In the genomic region with DNA sequence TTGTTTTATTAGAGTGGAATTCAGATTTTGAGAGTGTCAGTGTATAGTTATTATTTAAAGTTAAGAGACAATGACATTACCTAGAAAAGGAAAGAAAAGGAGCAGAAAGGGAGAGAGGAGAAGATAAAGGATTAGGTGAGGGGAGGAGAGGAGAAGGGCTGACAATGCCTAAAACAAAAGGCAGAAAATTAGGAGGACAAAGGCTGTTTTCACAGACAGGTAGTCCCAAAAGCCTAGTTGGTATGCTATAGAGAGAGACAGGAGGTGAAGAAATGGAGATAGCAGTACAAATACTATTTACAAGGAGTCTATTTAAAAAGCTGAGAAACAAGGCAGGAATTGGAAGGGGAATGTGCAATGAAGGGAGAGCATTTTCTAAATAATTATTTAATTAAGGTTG, we compare ENCODE assay signal across 2 cellular contexts.
TF ChIP-seq lines count a peak whose summit lies in the region.

No MANE protein-coding gene starts in this region.

TF ChIP-seq in GM23338, 12 proteins besides CTCF, POLR2A, EP300 and RAD21:
- TF ChIP-seq, protein P1, sequence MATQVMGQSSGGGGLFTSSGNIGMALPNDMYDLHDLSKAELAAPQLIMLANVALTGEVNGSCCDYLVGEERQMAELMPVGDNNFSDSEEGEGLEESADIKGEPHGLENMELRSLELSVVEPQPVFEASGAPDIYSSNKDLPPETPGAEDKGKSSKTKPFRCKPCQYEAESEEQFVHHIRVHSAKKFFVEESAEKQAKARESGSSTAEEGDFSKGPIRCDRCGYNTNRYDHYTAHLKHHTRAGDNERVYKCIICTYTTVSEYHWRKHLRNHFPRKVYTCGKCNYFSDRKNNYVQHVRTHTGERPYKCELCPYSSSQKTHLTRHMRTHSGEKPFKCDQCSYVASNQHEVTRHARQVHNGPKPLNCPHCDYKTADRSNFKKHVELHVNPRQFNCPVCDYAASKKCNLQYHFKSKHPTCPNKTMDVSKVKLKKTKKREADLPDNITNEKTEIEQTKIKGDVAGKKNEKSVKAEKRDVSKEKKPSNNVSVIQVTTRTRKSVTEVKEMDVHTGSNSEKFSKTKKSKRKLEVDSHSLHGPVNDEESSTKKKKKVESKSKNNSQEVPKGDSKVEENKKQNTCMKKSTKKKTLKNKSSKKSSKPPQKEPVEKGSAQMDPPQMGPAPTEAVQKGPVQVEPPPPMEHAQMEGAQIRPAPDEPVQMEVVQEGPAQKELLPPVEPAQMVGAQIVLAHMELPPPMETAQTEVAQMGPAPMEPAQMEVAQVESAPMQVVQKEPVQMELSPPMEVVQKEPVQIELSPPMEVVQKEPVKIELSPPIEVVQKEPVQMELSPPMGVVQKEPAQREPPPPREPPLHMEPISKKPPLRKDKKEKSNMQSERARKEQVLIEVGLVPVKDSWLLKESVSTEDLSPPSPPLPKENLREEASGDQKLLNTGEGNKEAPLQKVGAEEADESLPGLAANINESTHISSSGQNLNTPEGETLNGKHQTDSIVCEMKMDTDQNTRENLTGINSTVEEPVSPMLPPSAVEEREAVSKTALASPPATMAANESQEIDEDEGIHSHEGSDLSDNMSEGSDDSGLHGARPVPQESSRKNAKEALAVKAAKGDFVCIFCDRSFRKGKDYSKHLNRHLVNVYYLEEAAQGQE (IDR thresholded peaks at IDR 0.05; ENCODE audit: unreplicated experiment) = no peak
- TF ChIP-seq EZH2phosphoT487 (IDR thresholded peaks at IDR 0.05; ENCODE audit: unreplicated experiment) (no peak), POLR2AphosphoS5 (IDR thresholded peaks at IDR 0.05; ENCODE audit: low read depth) (no peak), CREB1 (CRISPR knock-in tag; IDR thresholded peaks at IDR 0.05; ENCODE audit: low read depth) (no peak), EZH2 (IDR thresholded peaks at IDR 0.05; ENCODE audit: low read depth, unreplicated experiment) (no peak)
- TF ChIP-seq, protein P2, sequence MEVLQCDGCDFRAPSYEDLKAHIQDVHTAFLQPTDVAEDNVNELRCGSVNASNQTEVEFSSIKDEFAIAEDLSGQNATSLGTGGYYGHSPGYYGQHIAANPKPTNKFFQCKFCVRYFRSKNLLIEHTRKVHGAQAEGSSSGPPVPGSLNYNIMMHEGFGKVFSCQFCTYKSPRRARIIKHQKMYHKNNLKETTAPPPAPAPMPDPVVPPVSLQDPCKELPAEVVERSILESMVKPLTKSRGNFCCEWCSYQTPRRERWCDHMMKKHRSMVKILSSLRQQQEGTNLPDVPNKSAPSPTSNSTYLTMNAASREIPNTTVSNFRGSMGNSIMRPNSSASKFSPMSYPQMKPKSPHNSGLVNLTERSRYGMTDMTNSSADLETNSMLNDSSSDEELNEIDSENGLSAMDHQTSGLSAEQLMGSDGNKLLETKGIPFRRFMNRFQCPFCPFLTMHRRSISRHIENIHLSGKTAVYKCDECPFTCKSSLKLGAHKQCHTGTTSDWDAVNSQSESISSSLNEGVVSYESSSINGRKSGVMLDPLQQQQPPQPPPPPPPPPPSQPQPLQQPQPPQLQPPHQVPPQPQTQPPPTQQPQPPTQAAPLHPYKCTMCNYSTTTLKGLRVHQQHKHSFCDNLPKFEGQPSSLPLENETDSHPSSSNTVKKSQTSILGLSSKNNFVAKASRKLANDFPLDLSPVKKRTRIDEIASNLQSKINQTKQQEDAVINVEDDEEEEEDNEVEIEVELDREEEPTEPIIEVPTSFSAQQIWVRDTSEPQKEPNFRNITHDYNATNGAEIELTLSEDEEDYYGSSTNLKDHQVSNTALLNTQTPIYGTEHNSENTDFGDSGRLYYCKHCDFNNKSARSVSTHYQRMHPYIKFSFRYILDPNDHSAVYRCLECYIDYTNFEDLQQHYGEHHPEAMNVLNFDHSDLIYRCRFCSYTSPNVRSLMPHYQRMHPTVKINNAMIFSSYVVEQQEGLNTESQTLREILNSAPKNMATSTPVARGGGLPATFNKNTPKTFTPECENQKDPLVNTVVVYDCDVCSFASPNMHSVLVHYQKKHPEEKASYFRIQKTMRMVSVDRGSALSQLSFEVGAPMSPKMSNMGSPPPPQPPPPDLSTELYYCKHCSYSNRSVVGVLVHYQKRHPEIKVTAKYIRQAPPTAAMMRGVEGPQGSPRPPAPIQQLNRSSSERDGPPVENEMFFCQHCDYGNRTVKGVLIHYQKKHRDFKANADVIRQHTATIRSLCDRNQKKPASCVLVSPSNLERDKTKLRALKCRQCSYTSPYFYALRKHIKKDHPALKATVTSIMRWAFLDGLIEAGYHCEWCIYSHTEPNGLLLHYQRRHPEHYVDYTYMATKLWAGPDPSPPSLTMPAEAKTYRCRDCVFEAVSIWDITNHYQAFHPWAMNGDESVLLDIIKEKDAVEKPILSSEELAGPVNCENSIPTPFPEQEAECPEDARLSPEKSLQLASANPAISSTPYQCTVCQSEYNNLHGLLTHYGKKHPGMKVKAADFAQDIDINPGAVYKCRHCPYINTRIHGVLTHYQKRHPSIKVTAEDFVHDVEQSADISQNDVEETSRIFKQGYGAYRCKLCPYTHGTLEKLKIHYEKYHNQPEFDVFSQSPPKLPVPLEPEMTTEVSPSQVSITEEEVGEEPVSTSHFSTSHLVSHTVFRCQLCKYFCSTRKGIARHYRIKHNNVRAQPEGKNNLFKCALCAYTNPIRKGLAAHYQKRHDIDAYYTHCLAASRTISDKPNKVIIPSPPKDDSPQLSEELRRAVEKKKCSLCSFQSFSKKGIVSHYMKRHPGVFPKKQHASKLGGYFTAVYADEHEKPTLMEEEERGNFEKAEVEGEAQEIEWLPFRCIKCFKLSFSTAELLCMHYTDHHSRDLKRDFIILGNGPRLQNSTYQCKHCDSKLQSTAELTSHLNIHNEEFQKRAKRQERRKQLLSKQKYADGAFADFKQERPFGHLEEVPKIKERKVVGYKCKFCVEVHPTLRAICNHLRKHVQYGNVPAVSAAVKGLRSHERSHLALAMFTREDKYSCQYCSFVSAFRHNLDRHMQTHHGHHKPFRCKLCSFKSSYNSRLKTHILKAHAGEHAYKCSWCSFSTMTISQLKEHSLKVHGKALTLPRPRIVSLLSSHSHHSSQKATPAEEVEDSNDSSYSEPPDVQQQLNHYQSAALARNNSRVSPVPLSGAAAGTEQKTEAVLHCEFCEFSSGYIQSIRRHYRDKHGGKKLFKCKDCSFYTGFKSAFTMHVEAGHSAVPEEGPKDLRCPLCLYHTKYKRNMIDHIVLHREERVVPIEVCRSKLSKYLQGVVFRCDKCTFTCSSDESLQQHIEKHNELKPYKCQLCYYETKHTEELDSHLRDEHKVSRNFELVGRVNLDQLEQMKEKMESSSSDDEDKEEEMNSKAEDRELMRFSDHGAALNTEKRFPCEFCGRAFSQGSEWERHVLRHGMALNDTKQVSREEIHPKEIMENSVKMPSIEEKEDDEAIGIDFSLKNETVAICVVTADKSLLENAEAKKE (CRISPR knock-in tag; IDR thresholded peaks at IDR 0.05) = peak; percentile 92

TF ChIP-seq in H1, 55 proteins besides CTCF, POLR2A, EP300 and RAD21:
- TF ChIP-seq MAFK (IDR thresholded peaks at IDR 0.05; ENCODE audit: low read depth, low read length) (no peak), CHD1 (IDR thresholded peaks at IDR 0.05; ENCODE audit: low read depth, low read length) (no peak), CBX5 (IDR thresholded peaks at IDR 0.05; ENCODE audit: low read depth, low read length) (no peak), SP1 (IDR thresholded peaks at IDR 0.05; ENCODE audit: low read depth, low read length) (no peak), YY1 (IDR thresholded peaks at IDR 0.05; ENCODE audit: low read depth, low read length) (no peak), SIRT6 (IDR thresholded peaks at IDR 0.05; ENCODE audit: low read length) (no peak), CBX8 (IDR thresholded peaks at IDR 0.05; ENCODE audit: borderline replicate concordance, low read depth, low read length) (no peak)
- TF ChIP-seq, protein P3, sequence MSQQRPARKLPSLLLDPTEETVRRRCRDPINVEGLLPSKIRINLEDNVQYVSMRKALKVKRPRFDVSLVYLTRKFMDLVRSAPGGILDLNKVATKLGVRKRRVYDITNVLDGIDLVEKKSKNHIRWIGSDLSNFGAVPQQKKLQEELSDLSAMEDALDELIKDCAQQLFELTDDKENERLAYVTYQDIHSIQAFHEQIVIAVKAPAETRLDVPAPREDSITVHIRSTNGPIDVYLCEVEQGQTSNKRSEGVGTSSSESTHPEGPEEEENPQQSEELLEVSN (IDR thresholded peaks at IDR 0.05) = no peak
